ENCODE assay signal across 8 cellular contexts in the genomic region with DNA sequence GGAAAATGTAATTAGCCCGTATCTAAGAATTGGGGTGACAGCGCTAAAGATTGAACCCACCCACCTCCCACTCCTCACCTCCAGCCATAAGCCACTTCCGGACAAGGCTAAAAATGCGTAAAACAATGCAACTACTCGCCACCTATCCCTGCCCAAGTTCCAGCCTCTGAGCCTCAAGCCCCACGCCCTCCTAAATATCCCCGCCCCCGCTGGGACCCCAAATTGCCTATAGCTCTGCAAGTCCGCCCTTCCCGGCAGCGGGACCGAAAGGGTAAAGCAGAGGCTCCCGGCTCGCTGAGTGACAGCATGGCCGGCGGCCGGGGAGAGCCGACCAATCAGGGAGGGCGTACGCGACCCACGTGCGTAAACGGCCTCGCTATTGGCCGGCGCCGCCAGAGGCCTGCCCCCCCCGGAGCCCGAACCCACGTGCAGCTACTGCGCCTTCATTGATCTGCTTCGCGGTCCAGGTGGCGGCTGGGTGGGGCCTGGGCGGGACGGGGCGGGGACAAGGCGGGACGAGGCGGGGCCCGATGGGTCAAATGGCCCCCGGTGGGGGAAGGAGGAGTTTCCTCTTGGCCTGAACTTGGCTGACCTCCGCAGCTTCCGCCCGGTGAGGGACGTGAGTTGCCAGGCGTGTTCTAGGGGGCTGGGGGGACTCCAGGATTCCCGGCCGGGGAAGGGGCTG. TPM values are rescaled to one million over a fixed set of nuclear protein-coding genes. Genes with fewer than 3 reads are reported as not detected.
DNase-seq lines count a peak whose midpoint lies in the region; ATAC-seq and TF ChIP-seq lines count a peak whose summit lies in the region.

A gene (plus strand): TSS at position 564 of the 685 bp plus-strand sequence. CDS start 670 bp downstream, outside the sequence.

- peak within 1 kb of the TSS; percentile 12 to 69 (median 52); a peak in 21 of 22 replicates for H3K27ac ChIP-seq in BLaER1 treated with 17β-estradiol and CSF1 and Interleukin-3, amounts not matched to agents 10 nM and 100 nM
- peak within 1 kb of the TSS in 1 of 2 donors; percentile 65 for H3K27ac ChIP-seq in left lung

- H4K20me1 ChIP-seq in BLaER1 treated with 17β-estradiol and CSF1 and Interleukin-3, amounts not matched to agents 10 nM and 100 nM, result no peaks in the 10 kb centered on the region

- H3K4me3 ChIP-seq in BLaER1 treated with 17β-estradiol and CSF1 and Interleukin-3, amounts not matched to agents 10 nM and 100 nM, result peak within 1 kb of the TSS; percentile 53 to 73 (median 60)
- H3K4me3 ChIP-seq in left lung, result peak within 1 kb of the TSS; percentile 33 to 49

- peak within 1 kb of the TSS; percentile 94 to 100 (median 98) for H3K4me2 ChIP-seq in BLaER1 treated with 17β-estradiol and CSF1 and Interleukin-3, amounts not matched to agents 10 nM and 100 nM

- H3K9me3 ChIP-seq in BLaER1 treated with 17β-estradiol and CSF1 and Interleukin-3, amounts not matched to agents 10 nM and 100 nM (replicated peaks in 1 of 11), result no peaks in the 10 kb centered on the region
- H3K9me3 ChIP-seq in left lung, result no peaks in the 10 kb centered on the region

- intact Hi-C loops in left lung (cut with DNase I), result no loop called here

- H3K9ac ChIP-seq in BLaER1 treated with 17β-estradiol and CSF1 and Interleukin-3, amounts not matched to agents 10 nM and 100 nM, result peak within 1 kb of the TSS; percentile 47 to 79 (median 65); a peak in 21 of 22 replicates

- no peaks in the 10 kb centered on the region for H3K36me3 ChIP-seq in BLaER1 treated with 17β-estradiol and CSF1 and Interleukin-3, amounts not matched to agents 10 nM and 100 nM
- no peaks in the 10 kb centered on the region for H3K36me3 ChIP-seq in left lung

- DNase-seq in NCI-H524 treated with DMSO at 0.1 percent for 48 hours (lab: John Stamatoyannopoulos, UW), result peak; percentile 93
- DNase-seq in activated CD4-positive, alpha-beta T cell treated with anti-CD3 and anti-CD28 coated beads for 48 hours, result peak; percentile 96
- DNase-seq in dedifferentiated amniotic fluid mesenchymal stem cell (ENCODE audit: extremely low spot score), result peak; percentile 86
- peak; percentile 94 to 96 for DNase-seq in left lung
- peak; percentile 93 for DNase-seq in stimulated activated CD4-positive, alpha-beta T cell treated with anti-CD3 and anti-CD28 coated beads, Interleukin-2, amount 100 ng/mL, for 24 hours

- no peaks in the 10 kb centered on the region for H3K27me3 ChIP-seq in BLaER1 treated with 17β-estradiol and CSF1 and Interleukin-3, amounts not matched to agents 10 nM and 100 nM
- no peaks in the 10 kb centered on the region for H3K27me3 ChIP-seq in left lung

- ATAC-seq in GM19328 (IDR thresholded peaks at IDR 0.05; ENCODE audit: unreplicated experiment) (peak; percentile 94), HG03460 (IDR thresholded peaks at IDR 0.05; ENCODE audit: unreplicated experiment) (peak; percentile 88), left lung (peak; percentile 93)

- peaks cover 57 to 91% (median 87%) of the 10 kb centered on the region in 10 experiments for H3K4me1 ChIP-seq in BLaER1 treated with 17β-estradiol and CSF1 and Interleukin-3, amounts not matched to agents 10 nM and 100 nM
- H3K4me1 ChIP-seq in left lung, result peaks cover 21 to 56% of the 10 kb centered on the region in 2 donors

- no peak for TF ChIP-seq CTCF in left lung (IDR thresholded peaks at IDR 0.05)

RNA-seq across cellular contexts. Expression of the gene that starts here (rescaled TPM):
- total RNA-seq in left lung, result 1 to 10 TPM; 3.3 to 6.9 TPM
